In genomic region chr12:54006700-54007220, GRCh38 we compare ENCODE assay signal across 13 cellular contexts. TPM values are rescaled to one million over a fixed set of nuclear protein-coding genes. Genes with fewer than 3 reads are reported as not detected.
DNase-seq lines count a peak whose midpoint lies in the region; ATAC-seq and TF ChIP-seq lines count a peak whose summit lies in the region.
"Had no signal": no experiment of that assay in that cellular context is flagged by ENCODE, and none has a peak within 500 bp of the region (broad histone marks: within the 10 kb centered on the region; RNA-seq: fewer than 3 reads in every experiment).

No MANE protein-coding gene starts in this region.

- CTCF ChIA-PET in activated CD4-positive, alpha-beta T cell treated with anti-CD3 and anti-CD28 coated beads, Interleukin-2, amount 10 ng/mL, durations not matched to agents 7 days and 5 days (lab: Charles Lee), result interaction anchor here (0.6 to 4.6 kb wide), 11 partner anchors 9 to 208 kb away, joined by 3 to 33 read pairs (median 6); partner anchors contain the start of genes HOXC5 and SMUG1

- H3K4me1 Mint-ChIP-seq in activated CD4-positive, alpha-beta T cell treated with anti-CD3 and anti-CD28 coated beads, Interleukin-2, amount 10 ng/mL, durations not matched to agents 7 days and 5 days, result peaks cover 26% of the 10 kb centered on the region
- peaks cover 29 to 47% of the 10 kb centered on the region in 2 donors for H3K4me1 Mint-ChIP-seq in stimulated activated naive B cell treated with anti-CD40 and anti-IgM and Interleukin-4, amounts not matched to agents 10 μg/mL and 1 μg/mL and 100 μg/mL, for 72 hours

- no peaks in the 10 kb centered on the region for H3K9me3 Mint-ChIP-seq in activated CD4-positive, alpha-beta T cell treated with anti-CD3 and anti-CD28 coated beads, Interleukin-2, amount 10 ng/mL, durations not matched to agents 7 days and 5 days
- no peaks in the 10 kb centered on the region for H3K9me3 Mint-ChIP-seq in stimulated activated naive B cell treated with anti-CD40 and anti-IgM and Interleukin-4, amounts not matched to agents 10 μg/mL and 1 μg/mL and 100 μg/mL, for 72 hours

- WGBS in hepatocyte (ENCODE audit: low lambda C conversion rate, missing lambda C conversion rate), result 22% methylated on average over 13 of the region's 13 CpGs

- ATAC-seq in HG03521 (IDR thresholded peaks at IDR 0.05; ENCODE audit: unreplicated experiment), result no peak
- no peak for ATAC-seq in stimulated activated naive B cell treated with anti-CD40 and anti-IgM and Interleukin-4, amounts not matched to agents 10 μg/mL and 1 μg/mL and 100 μg/mL, for 72 hours (replicated peaks)

- H3K27ac ChIP-seq in OCI-LY3 (ENCODE audit: low read length) (no peak overlapping the region), hepatocyte (peak overlapping the region; percentile 61), skin epidermis (peak overlapping the region in 8 of 21 experiments; percentile 26 to 99 (median 60))
- H3K27ac ChIP-seq: foreskin keratinocyte had no signal

- H3K4me2 ChIP-seq in OCI-LY3 (ENCODE audit: low read length) (peak overlapping the region; percentile 98), hepatocyte (peak overlapping the region; percentile 89)

- no peak overlapping the region for H3K27ac Mint-ChIP-seq in activated CD4-positive, alpha-beta T cell treated with anti-CD3 and anti-CD28 coated beads, Interleukin-2, amount 10 ng/mL, durations not matched to agents 7 days and 5 days
- H3K27ac Mint-ChIP-seq in stimulated activated naive B cell treated with anti-CD40 and anti-IgM and Interleukin-4, amounts not matched to agents 10 μg/mL and 1 μg/mL and 100 μg/mL, for 72 hours, result no peak overlapping the region

- H3K36me3 ChIP-seq in OCI-LY3 (replicated peaks; ENCODE audit: low read depth, low read length), result no peaks in the 10 kb centered on the region
- no peaks in the 10 kb centered on the region for H3K36me3 ChIP-seq in hepatocyte (replicated peaks; ENCODE audit: insufficient read depth, low read depth)

- H3K9me3 ChIP-seq in OCI-LY3 (ENCODE audit: insufficient read depth, low read length) (no peaks in the 10 kb centered on the region), hepatocyte (ENCODE audit: low read depth) (no peaks in the 10 kb centered on the region)
- H3K9me3 ChIP-seq: A549, SK-N-SH had no signal

- TF ChIP-seq CTCF in OCI-LY3 (IDR thresholded peaks at IDR 0.05; ENCODE audit: low read depth, low read length) (no peak), hepatocyte (IDR thresholded peaks at IDR 0.05; ENCODE audit: poor library complexity) (no peak)

- H3K4me1 ChIP-seq in OCI-LY3 (ENCODE audit: low read length) (peaks cover 41% of the 10 kb centered on the region), hepatocyte (ENCODE audit: insufficient read depth) (peaks cover 15% of the 10 kb centered on the region)
- H3K4me1 ChIP-seq: foreskin keratinocyte had no signal

- H3K27me3 Mint-ChIP-seq in activated CD4-positive, alpha-beta T cell treated with anti-CD3 and anti-CD28 coated beads, Interleukin-2, amount 10 ng/mL, durations not matched to agents 7 days and 5 days, result peaks cover 94% of the 10 kb centered on the region
- peaks cover 96 to 100% of the 10 kb centered on the region in 2 donors for H3K27me3 Mint-ChIP-seq in stimulated activated naive B cell treated with anti-CD40 and anti-IgM and Interleukin-4, amounts not matched to agents 10 μg/mL and 1 μg/mL and 100 μg/mL, for 72 hours

- H2AFZ ChIP-seq in OCI-LY3 (ENCODE audit: low read depth, low read length) (0 out of 2 replicates have a peak overlapping the region, but pooled peaks have one; percentile 34), hepatocyte (no peak overlapping the region)

- peak overlapping the region; percentile 67 for H3K4me3 Mint-ChIP-seq in activated CD4-positive, alpha-beta T cell treated with anti-CD3 and anti-CD28 coated beads, Interleukin-2, amount 10 ng/mL, durations not matched to agents 7 days and 5 days
- H3K4me3 Mint-ChIP-seq in stimulated activated naive B cell treated with anti-CD40 and anti-IgM and Interleukin-4, amounts not matched to agents 10 μg/mL and 1 μg/mL and 100 μg/mL, for 72 hours, result peak overlapping the region in 1 of 2 donors; percentile 87

- H3K4me3 ChIP-seq in OCI-LY3 (ENCODE audit: low read length) (peak overlapping the region; percentile 75), hepatocyte (no peak overlapping the region), skin epidermis (peak overlapping the region in 4 of 7 experiments; percentile 4 to 23 (median 12))
- H3K4me3 ChIP-seq: A549, lung had no signal

- peaks cover 51% of the 10 kb centered on the region for H3K27me3 ChIP-seq in OCI-LY3 (ENCODE audit: low read depth, low read length)
- H3K27me3 ChIP-seq in hepatocyte, result peaks cover 93% of the 10 kb centered on the region
- H3K27me3 ChIP-seq: foreskin keratinocyte had no signal

- H4K20me1 ChIP-seq in OCI-LY3 (ENCODE audit: insufficient read depth, low read length) (no peaks in the 10 kb centered on the region), hepatocyte (ENCODE audit: insufficient read depth, poor library complexity, severe bottlenecking) (no peaks in the 10 kb centered on the region)

- no peak for DNase-seq in activated CD4-positive, alpha-beta T cell treated with anti-CD3 and anti-CD28 coated beads, Interleukin-2, amount 10 ng/mL, durations not matched to agents 7 days and 5 days
- no peak for DNase-seq in activated CD4-positive, alpha-beta T cell treated with anti-CD3 and anti-CD28 coated beads for 1 hour
- peak; percentile 66 for DNase-seq in hepatocyte (ENCODE audit: low spot score)
- no peak for DNase-seq in NCI-H2196 treated with DMSO at 0.1 percent for 48 hours (lab: John Stamatoyannopoulos, UW; ENCODE audit: unreplicated experiment)
- DNase-seq in stimulated activated naive B cell treated with anti-CD40 and anti-IgM and Interleukin-4, amounts not matched to agents 10 μg/mL and 1 μg/mL and 100 μg/mL, for 72 hours, result no peak
- DNase-seq: foreskin keratinocyte had no signal

- no peaks in the 10 kb centered on the region for H3K9me2 ChIP-seq in hepatocyte (replicated peaks; ENCODE audit: insufficient read depth)
- H3K9me2 ChIP-seq: SK-N-SH had no signal

- POLR2A ChIA-PET in activated CD4-positive, alpha-beta T cell treated with anti-CD3 and anti-CD28 coated beads, Interleukin-2, amount 10 ng/mL, durations not matched to agents 7 days and 5 days (lab: Charles Lee), result no interaction called here

- H3K79me2 ChIP-seq in OCI-LY3 (ENCODE audit: low read length) (no peaks in the 10 kb centered on the region), hepatocyte (peaks cover 4% of the 10 kb centered on the region)

- H3K9ac ChIP-seq in OCI-LY3 (ENCODE audit: low read length), result peak overlapping the region; percentile 60; the same call in 1 of the 2 replicates
- H3K9ac ChIP-seq: SK-N-SH had no signal

- peaks cover 1% of the 10 kb centered on the region for H3K36me3 Mint-ChIP-seq in activated CD4-positive, alpha-beta T cell treated with anti-CD3 and anti-CD28 coated beads, Interleukin-2, amount 10 ng/mL, durations not matched to agents 7 days and 5 days (ENCODE audit: low read depth)
- H3K36me3 Mint-ChIP-seq in stimulated activated naive B cell treated with anti-CD40 and anti-IgM and Interleukin-4, amounts not matched to agents 10 μg/mL and 1 μg/mL and 100 μg/mL, for 72 hours, result no peaks in the 10 kb centered on the region

RNA-seq across cellular contexts. Expression of gene HOXC8, which starts 2.0 kb away (rescaled TPM):
- total RNA-seq in activated CD4-positive, alpha-beta T cell treated with anti-CD3 and anti-CD28 coated beads, Interleukin-2, amount 10 ng/mL, durations not matched to agents 7 days and 5 days, result not detected
- 1.6 and 2.0 TPM in 2 replicates for total RNA-seq in hepatocyte
- polyA plus RNA-seq in hepatocyte, result 6.4 and 8.5 TPM in 2 replicates
- total RNA-seq: chondrocyte, lung had no signal

RNA-seq across cellular contexts. Expression of gene HOXC9, which starts 6.8 kb away (rescaled TPM):
- not detected for total RNA-seq in activated CD4-positive, alpha-beta T cell treated with anti-CD3 and anti-CD28 coated beads, Interleukin-2, amount 10 ng/mL, durations not matched to agents 7 days and 5 days
- total RNA-seq in hepatocyte, result 0.10 and 0.60 TPM in 2 replicates
- 2.7 and 4.1 TPM in 2 replicates for polyA plus RNA-seq in hepatocyte
- total RNA-seq: chondrocyte, lung had no signal

RNA-seq across cellular contexts. Expression of gene HOXC6, which starts 21.5 kb away (rescaled TPM):
- not detected for total RNA-seq in activated CD4-positive, alpha-beta T cell treated with anti-CD3 and anti-CD28 coated beads, Interleukin-2, amount 10 ng/mL, durations not matched to agents 7 days and 5 days
- 2.6 and 4.5 TPM in 2 replicates for total RNA-seq in hepatocyte
- polyA plus RNA-seq in hepatocyte, result 11.1 and 12.1 TPM in 2 replicates
- total RNA-seq: chondrocyte had no signal

RNA-seq across cellular contexts. Expression of gene HOXC10, which starts 21.8 kb away (rescaled TPM):
- not detected for total RNA-seq in activated CD4-positive, alpha-beta T cell treated with anti-CD3 and anti-CD28 coated beads, Interleukin-2, amount 10 ng/mL, durations not matched to agents 7 days and 5 days
- total RNA-seq in hepatocyte, result 0.23 and 0.60 TPM in 2 replicates
- polyA plus RNA-seq in hepatocyte, result 1.6 and 1.7 TPM in 2 replicates
- total RNA-seq: chondrocyte had no signal
- polyA plus RNA-seq: lung had no signal

RNA-seq across cellular contexts. Expression of gene HOXC5, which starts 26.1 kb away (rescaled TPM):
- not detected for total RNA-seq in activated CD4-positive, alpha-beta T cell treated with anti-CD3 and anti-CD28 coated beads, Interleukin-2, amount 10 ng/mL, durations not matched to agents 7 days and 5 days
- 0.20 and 0.40 TPM in 2 replicates for total RNA-seq in hepatocyte
- polyA plus RNA-seq in hepatocyte, result 0.18 and 1.1 TPM in 2 replicates
- total RNA-seq: chondrocyte had no signal
